In the genomic region with DNA sequence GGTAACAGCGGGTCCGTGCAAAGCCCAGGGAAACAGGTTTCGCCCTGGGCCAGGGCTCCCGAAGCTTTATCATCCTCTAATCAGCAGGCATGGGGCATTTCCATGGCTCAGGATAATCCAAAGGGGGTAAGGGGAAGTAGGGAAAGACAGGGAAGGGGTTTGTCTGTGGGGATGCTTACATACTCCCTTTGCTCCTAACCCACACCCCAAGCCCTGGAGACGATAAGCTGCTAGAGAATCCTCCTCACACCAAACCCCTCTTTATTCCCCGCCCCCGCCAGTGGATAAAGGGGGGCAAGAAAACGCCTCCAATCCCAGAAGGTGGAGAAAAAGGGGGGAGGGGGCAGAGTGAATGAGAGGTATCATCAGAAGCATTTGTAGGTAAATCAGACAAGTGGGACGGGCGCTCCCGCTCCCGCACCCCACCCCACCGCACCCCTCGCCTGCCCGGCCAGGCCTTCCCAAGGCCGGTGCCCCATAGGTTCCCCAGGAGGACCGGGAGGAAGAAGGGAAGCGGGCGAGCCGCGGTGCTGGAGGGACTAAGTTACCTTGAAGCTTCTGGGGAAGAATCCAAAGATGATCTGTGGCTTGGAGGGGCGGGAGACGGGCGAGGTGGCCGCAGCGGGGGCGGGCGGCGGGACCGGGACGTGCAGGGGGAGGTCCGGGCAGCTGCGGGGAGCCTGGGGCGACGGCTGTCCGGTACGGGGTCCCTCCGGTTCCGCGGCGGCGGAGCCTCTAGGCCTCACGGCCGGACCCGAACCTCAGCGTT, we compare ENCODE assay signal across 8 cellular contexts. TPM values are rescaled to one million over a fixed set of nuclear protein-coding genes. Genes with fewer than 3 reads are reported as not detected.
DNase-seq lines count a peak whose midpoint lies in the region; ATAC-seq, FAIRE-seq and TF ChIP-seq lines count a peak whose summit lies in the region.

No MANE protein-coding gene starts in this region.

- H3K9me3 Mint-ChIP-seq in T-cell (no peaks in the 10 kb centered on the region), mesothelial cell of epicardium (no peaks in the 10 kb centered on the region)

- H3K4me1 Mint-ChIP-seq in T-cell (peaks cover 39 to 56% (median 46%) of the 10 kb centered on the region in 3 donors), mesothelial cell of epicardium (peaks cover 29% of the 10 kb centered on the region)

- H3K4me3 ChIP-seq in A673 (ENCODE audit: low read depth, low read length, poor library complexity, severe bottlenecking) (peak overlapping the region; percentile 80), GM12875 (ENCODE audit: low read depth, low read length) (peak overlapping the region; percentile 96)
- peak overlapping the region; percentile 89 for H3K4me3 ChIP-seq in effector memory CD4-positive, alpha-beta T cell (ENCODE audit: insufficient read depth, low read depth, low read length, poor library complexity, severe bottlenecking)

- peaks cover 14% of the 10 kb centered on the region for H3K36me3 ChIP-seq in A673 (ENCODE audit: insufficient read depth, low read length, poor library complexity, severe bottlenecking)
- peaks cover 9% of the 10 kb centered on the region for H3K36me3 ChIP-seq in effector memory CD4-positive, alpha-beta T cell (ENCODE audit: control insufficient read depth, insufficient read depth, low read length)

- H3K27ac Mint-ChIP-seq in T-cell (peak overlapping the region in 1 of 2 donors; percentile 68), mesothelial cell of epicardium (peak overlapping the region; percentile 88)

- no peaks in the 10 kb centered on the region for H3K27me3 ChIP-seq in A673 (replicated peaks; ENCODE audit: insufficient read depth, low read depth, low read length, poor library complexity)
- no peaks in the 10 kb centered on the region for H3K27me3 ChIP-seq in effector memory CD4-positive, alpha-beta T cell (replicated peaks; ENCODE audit: control insufficient read depth, insufficient read depth, low read length, poor library complexity, severe bottlenecking)

- POLR2A ChIA-PET in A673 (lab: Charles Lee; ENCODE audit: low non-redundant PET) (no interaction called here), T-cell (lab: Charles Lee) (interaction anchor here (0.6 to 2.4 kb wide), 4 partner anchors 18 to 101 kb away, joined by 3 to 15 read pairs (median 4); a partner anchor contains a TSS)

- H3K4me3 Mint-ChIP-seq in T-cell (peak overlapping the region; percentile 96 to 99 (median 96)), mesothelial cell of epicardium (peak overlapping the region; percentile 97)

- CTCF ChIA-PET in A673 (lab: Charles Lee) = no interaction called here
- CTCF ChIA-PET in T-cell (lab: Charles Lee) = interaction anchor here in 1 of 2 donors (0.7 to 1.6 kb wide), 3 partner anchors 99 to 108 kb away, joined by 3 to 4 read pairs (median 3); a partner anchor contains a TSS

- peak; percentile 44 for FAIRE-seq in urothelium cell line (lab: Jason Lieb, UNC)

- peak overlapping the region; percentile 86 for H3K27ac ChIP-seq in A673 (ENCODE audit: low read depth, low read length, poor library complexity, severe bottlenecking)
- H3K27ac ChIP-seq in effector memory CD4-positive, alpha-beta T cell (ENCODE audit: insufficient read depth, low read length, poor library complexity, severe bottlenecking) = peak overlapping the region; percentile 72

- no TSS peak for BruUV-seq in A673 (replicated peaks; lab: Mats Ljungman, UMichigan)

- TF ChIP-seq CTCF in A673 (conservative IDR thresholded peaks at IDR 0.05; ENCODE audit: low read depth, low read length) (no peak), GM12875 (IDR thresholded peaks at IDR 0.05; ENCODE audit: borderline replicate concordance, insufficient read depth, low read depth, low read length) (no peak), mesothelial cell of epicardium (IDR thresholded peaks at IDR 0.05; ENCODE audit: unreplicated experiment) (no peak)

- DNase-seq in A673 (ENCODE audit: low spot score) (peak; percentile 41), T-cell (peak in 5 of 34 experiments; percentile 0 to 6 (median 3)), mesothelial cell of epicardium (ENCODE audit: low spot score in 2 of 2, unreplicated experiment in 2 of 2) (peak in 1 of 2 experiments; percentile 38), urothelium cell line (ENCODE audit: low spot score) (peak; percentile 50)
- DNase-seq in effector memory CD4-positive, alpha-beta T cell = peak in 1 of 3 donors; percentile 3

- H3K36me3 Mint-ChIP-seq in T-cell = peaks cover 15% of the 10 kb centered on the region
- peaks cover 11% of the 10 kb centered on the region for H3K36me3 Mint-ChIP-seq in mesothelial cell of epicardium

- no peaks in the 10 kb centered on the region for H3K9me3 ChIP-seq in A673 (ENCODE audit: low read depth, low read length, poor library complexity, severe bottlenecking)
- H3K9me3 ChIP-seq in effector memory CD4-positive, alpha-beta T cell (ENCODE audit: control insufficient read depth, low read length) = no peaks in the 10 kb centered on the region

- ATAC-seq in HG03159 (IDR thresholded peaks at IDR 0.05; ENCODE audit: unreplicated experiment) (peak; percentile 7), T-cell (replicated peaks in 1 of 4) (no peak), GM21360 (IDR thresholded peaks at IDR 0.05; ENCODE audit: unreplicated experiment) (no peak)

- intact Hi-C loops in A673 (cut with micrococcal nuclease; ENCODE audit: unreplicated experiment) = loop anchor here (5.0 kb wide), 2 partner anchors 155 to 755 kb away; no protein-coding TSS in a partner anchor

- H3K4me1 ChIP-seq in A673 (ENCODE audit: insufficient read depth, low read length, poor library complexity, severe bottlenecking) = peaks cover 6% of the 10 kb centered on the region
- H3K4me1 ChIP-seq in effector memory CD4-positive, alpha-beta T cell (ENCODE audit: control insufficient read depth, insufficient read depth, low read length, poor library complexity, severe bottlenecking) = peaks cover 6% of the 10 kb centered on the region

- H3K27me3 Mint-ChIP-seq in T-cell = no peaks in the 10 kb centered on the region
- no peaks in the 10 kb centered on the region for H3K27me3 Mint-ChIP-seq in mesothelial cell of epicardium (ENCODE audit: low read depth)

RNA-seq across cellular contexts. Expression of a gene that starts 0.8 kb away (rescaled TPM):
- total RNA-seq in A673 (2021) (64.3 and 66.0 TPM in 2 replicates), T-cell (10 to 100 TPM; 35.5 to 45.1 (median 40.6) TPM), mesothelial cell of epicardium (57.1 to 58.5 TPM (median 58.2 TPM) in 3 replicates)
